ENCODE assay signal across 19 cellular contexts in genomic region chr1:9744106-9744799, GRCh38.
DNase-seq lines count a peak whose midpoint lies in the region; ATAC-seq and TF ChIP-seq lines count a peak whose summit lies in the region.
"Had no signal": no experiment of that assay in that cellular context is flagged by ENCODE, and none has a peak within 500 bp of the region (broad histone marks: within the 10 kb centered on the region; RNA-seq: fewer than 3 reads in every experiment).

No MANE protein-coding gene starts in this region.

- in situ Hi-C loops in mammary epithelial cell (cut with MboI; ENCODE audit: low sequenced_read_pairs in 2 of 2), result no loop called here

- H3K9me3 ChIP-seq in mammary epithelial cell (replicated peaks; ENCODE audit: insufficient read depth, low read length) (no peaks in the 10 kb centered on the region), breast epithelium (no peaks in the 10 kb centered on the region), neural progenitor cell (ENCODE audit: low read depth) (no peaks in the 10 kb centered on the region), upper lobe of right lung (no peaks in the 10 kb centered on the region)
- H3K9me3 ChIP-seq: BLaER1, Caco-2 had no signal

- H3K4me3 ChIP-seq in mammary epithelial cell (replicated peaks in 1 of 3; ENCODE audit: insufficient read depth in 1 of 3, low read depth in 2 of 3, low read length in 3 of 3) (no peak overlapping the region), breast epithelium (no peak overlapping the region), neural progenitor cell (no peak overlapping the region), upper lobe of right lung (no peak overlapping the region)
- H3K4me3 ChIP-seq: BLaER1, GM23338 had no signal

- H3K9me3 Mint-ChIP-seq in glutamatergic neuron (ENCODE audit: unreplicated experiment) (no peaks in the 10 kb centered on the region), neural progenitor cell (no peaks in the 10 kb centered on the region)
- H3K9me3 Mint-ChIP-seq: CD4-positive, CD25-positive, alpha-beta regulatory T cell; CD8-positive, alpha-beta T cell; GM23338 had no signal

- WGBS in mammary epithelial cell (ENCODE audit: low coverage, missing lambda C conversion rate), result 93% methylated on average over 27 of the region's 28 CpGs

- TF ChIP-seq POLR2A in breast epithelium (IDR thresholded peaks at IDR 0.05), result no peak

- ATAC-seq in upper lobe of right lung (peak; percentile 9), HG03135 (IDR thresholded peaks at IDR 0.05; ENCODE audit: unreplicated experiment) (no peak), GM21423 (IDR thresholded peaks at IDR 0.05; ENCODE audit: unreplicated experiment) (no peak)
- ATAC-seq: CD8-positive, alpha-beta T cell; GM23338 had no signal

- dilution Hi-C loops in mammary epithelial cell (cut with HindIII; ENCODE audit: low sequenced_read_pairs), result no loop called here

- H3K36me3 ChIP-seq in mammary epithelial cell (ENCODE audit: insufficient read depth, low read length) (peaks cover 46% of the 10 kb centered on the region), breast epithelium (peaks cover 15% of the 10 kb centered on the region), neural progenitor cell (peaks cover 13% of the 10 kb centered on the region), upper lobe of right lung (peaks cover 73% of the 10 kb centered on the region)

- H3K4me1 Mint-ChIP-seq in glutamatergic neuron (ENCODE audit: low read depth, unreplicated experiment) (no peaks in the 10 kb centered on the region), neural progenitor cell (no peaks in the 10 kb centered on the region)
- H3K4me1 Mint-ChIP-seq: B cell, GM23338 had no signal

- TF ChIP-seq CTCF in mammary epithelial cell (conservative IDR thresholded peaks at IDR 0.05 in 1 of 2, IDR thresholded peaks at IDR 0.05 in 1 of 2; ENCODE audit: extremely low read depth in 1 of 2, insufficient read depth in 1 of 2, low read depth in 1 of 2, low read length in 2 of 2) (no peak), breast epithelium (IDR thresholded peaks at IDR 0.05) (no peak), glutamatergic neuron (IDR thresholded peaks at IDR 0.05; ENCODE audit: partially characterized antibody, unreplicated experiment) (no peak), neural progenitor cell (IDR thresholded peaks at IDR 0.05) (no peak), upper lobe of right lung (IDR thresholded peaks at IDR 0.05) (no peak)

- H3K4me3 Mint-ChIP-seq in glutamatergic neuron (ENCODE audit: unreplicated experiment), result no peak overlapping the region
- no peak overlapping the region for H3K4me3 Mint-ChIP-seq in neural progenitor cell
- H3K4me3 Mint-ChIP-seq: B cell; CD4-positive, CD25-positive, alpha-beta regulatory T cell; CD8-positive, alpha-beta T cell; GM23338 had no signal

- BruUV-seq in mammary epithelial cell (replicated peaks; lab: Mats Ljungman, UMichigan), result TSS peak; percentile 18

- H4K20me1 ChIP-seq in mammary epithelial cell (ENCODE audit: insufficient read depth, low read length), result no peaks in the 10 kb centered on the region
- H4K20me1 ChIP-seq in neural progenitor cell (ENCODE audit: low read depth), result no peaks in the 10 kb centered on the region
- H4K20me1 ChIP-seq: BLaER1 had no signal

- CTCF ChIA-PET in mammary epithelial cell (lab: Charles Lee; ENCODE audit: low non-redundant PET), result no interaction called here

- H3K27me3 Mint-ChIP-seq in glutamatergic neuron (ENCODE audit: unreplicated experiment) (peaks cover 2% of the 10 kb centered on the region), neural progenitor cell (ENCODE audit: insufficient read depth, low read depth) (peaks cover 2% of the 10 kb centered on the region)
- H3K27me3 Mint-ChIP-seq: B cell; CD4-positive, CD25-positive, alpha-beta regulatory T cell had no signal

- DNase-seq in mammary epithelial cell (no peak), breast epithelium (ENCODE audit: low spot score in 2 of 2) (no peak), glutamatergic neuron (no peak), neural progenitor cell (ENCODE audit: low spot score) (no peak), upper lobe of right lung (no peak), H4 (ENCODE audit: low spot score) (no peak)
- DNase-seq: Caco-2; CD4-positive, CD25-positive, alpha-beta regulatory T cell; CD8-positive, alpha-beta T cell; DMS153; DND-41; H7; HCEC 1CT had no signal

- intact Hi-C loops in mammary epithelial cell (cut with micrococcal nuclease) (no loop called here), breast epithelium (cut with DNase I; ENCODE audit: low total_unique reads) (no loop called here), upper lobe of right lung (cut with DNase I) (no loop called here)

- H3K27ac Mint-ChIP-seq in glutamatergic neuron (ENCODE audit: unreplicated experiment) (peak overlapping the region; percentile 28), neural progenitor cell (peak overlapping the region; percentile 57)
- H3K27ac Mint-ChIP-seq: B cell; CD8-positive, alpha-beta T cell; GM23338 had no signal

- H3K4me2 ChIP-seq in mammary epithelial cell (ENCODE audit: insufficient read depth, low read depth, low read length) (no peak overlapping the region), neural progenitor cell (no peak overlapping the region)
- H3K4me2 ChIP-seq: BLaER1, GM23338 had no signal

- H3K27ac ChIP-seq in mammary epithelial cell (ENCODE audit: insufficient read depth, low read depth, low read length) (no peak overlapping the region), breast epithelium (no peak overlapping the region), neural progenitor cell (no peak overlapping the region), upper lobe of right lung (no peak overlapping the region)
- H3K27ac ChIP-seq: 22Rv1, BLaER1 had no signal

- peaks cover 13% of the 10 kb centered on the region for H3K79me2 ChIP-seq in mammary epithelial cell (ENCODE audit: insufficient read depth, low read length)
- H3K79me2 ChIP-seq in neural progenitor cell (ENCODE audit: low read depth), result no peaks in the 10 kb centered on the region

- H3F3A ChIP-seq in neural progenitor cell (ENCODE audit: low read depth), result no peaks in the 10 kb centered on the region

- H3K36me3 Mint-ChIP-seq in glutamatergic neuron (ENCODE audit: unreplicated experiment) (no peaks in the 10 kb centered on the region), neural progenitor cell (peaks cover 36% of the 10 kb centered on the region)

- H3K9ac ChIP-seq in mammary epithelial cell (ENCODE audit: insufficient read depth, low read length) (no peak overlapping the region), neural progenitor cell (no peak overlapping the region)
- H3K9ac ChIP-seq: BLaER1 had no signal

- no peaks in the 10 kb centered on the region for H3K4me1 ChIP-seq in mammary epithelial cell (ENCODE audit: insufficient read depth, low read length)
- H3K4me1 ChIP-seq in breast epithelium, result no peaks in the 10 kb centered on the region
- H3K4me1 ChIP-seq in neural progenitor cell, result no peaks in the 10 kb centered on the region
- no peaks in the 10 kb centered on the region for H3K4me1 ChIP-seq in upper lobe of right lung
- H3K4me1 ChIP-seq: BLaER1, Caco-2 had no signal

- H2AFZ ChIP-seq in mammary epithelial cell (ENCODE audit: low read depth, low read length), result no peak overlapping the region
- no peak overlapping the region for H2AFZ ChIP-seq in neural progenitor cell (replicated peaks)
- H2AFZ ChIP-seq: GM23338 had no signal

- H3K27me3 ChIP-seq in mammary epithelial cell (ENCODE audit: insufficient read depth, low read length), result no peaks in the 10 kb centered on the region
- H3K27me3 ChIP-seq in breast epithelium, result no peaks in the 10 kb centered on the region
- H3K27me3 ChIP-seq in neural progenitor cell, result no peaks in the 10 kb centered on the region
- H3K27me3 ChIP-seq in upper lobe of right lung, result no peaks in the 10 kb centered on the region
- H3K27me3 ChIP-seq: BLaER1 had no signal
